In genomic region chr7:43652364-43652763, GRCh38 we compare ENCODE assay signal across 15 cellular contexts.
A peak's percentile ranks its signal among the peaks of the same experiment; 100 is the strongest.
DNase-seq lines count a peak whose midpoint lies in the region; ATAC-seq, FAIRE-seq and TF ChIP-seq lines count a peak whose summit lies in the region.
"Had no signal": no experiment of that assay in that cellular context is flagged by ENCODE, and none has a peak within 500 bp of the region (broad histone marks: within the 10 kb centered on the region; RNA-seq: fewer than 3 reads in every experiment).

No MANE protein-coding gene starts in this region.

- DNase-seq in activated CD4-positive, alpha-beta T cell treated with anti-CD3 and anti-CD28 coated beads for 36 hours = no peak
- no peak for DNase-seq in activated CD4-positive, alpha-beta T cell treated with anti-CD3 and anti-CD28 coated beads for 4 hours
- DNase-seq in PC-9 = no peak
- no peak for DNase-seq in H1 (ENCODE audit: low read depth in 1 of 2, low spot score in 2 of 2)
- DNase-seq in stimulated activated naive B cell treated with anti-CD40 and anti-IgM and Interleukin-4, amounts not matched to agents 10 μg/mL and 1 μg/mL and 100 μg/mL, for 72 hours = no peak
- DNase-seq in kidney tubule cell (ENCODE audit: low spot score) = no peak
- DNase-seq in kidney glomerular epithelial cell (lab: John Stamatoyannopoulos, UW) = no peak
- DNase-seq in ureter (ENCODE audit: low spot score) = no peak
- DNase-seq: activated effector memory CD4-positive, alpha-beta T cell treated with anti-CD3 and anti-CD28 coated beads, Interleukin-2, amount 50 U/mL, for 16 hours; dermis blood vessel endothelial cell; DMS79 treated with DMSO at 0.1 percent for 48 hours; foreskin melanocyte; RPMI8226 had no signal

- no peak for TF ChIP-seq POLR2A in H1 (IDR thresholded peaks at IDR 0.05; ENCODE audit: control extremely low read depth in 1 of 2, low read depth in 2 of 2, low read length in 2 of 2)

- no peak overlapping the region for H3K4me3 Mint-ChIP-seq in activated CD4-positive, alpha-beta T cell treated with anti-CD3 and anti-CD28 coated beads for 36 hours
- no peak overlapping the region for H3K4me3 Mint-ChIP-seq in stimulated activated naive B cell treated with anti-CD40 and anti-IgM and Interleukin-4, amounts not matched to agents 10 μg/mL and 1 μg/mL and 100 μg/mL, for 72 hours

- H2AFZ ChIP-seq in PC-9 = no peak overlapping the region
- no peak overlapping the region for H2AFZ ChIP-seq in H1 (ENCODE audit: low read length)

- ATAC-seq in activated CD4-positive, alpha-beta T cell treated with anti-CD3 and anti-CD28 coated beads for 36 hours = no peak
- no peak for ATAC-seq in stimulated activated naive B cell treated with anti-CD40 and anti-IgM and Interleukin-4, amounts not matched to agents 10 μg/mL and 1 μg/mL and 100 μg/mL, for 72 hours (replicated peaks)

- FAIRE-seq in H1 (lab: Jason Lieb, UNC) = no peak
- FAIRE-seq: A204.1, keratinocyte had no signal

- H3K79me2 ChIP-seq in PC-9 (ENCODE audit: low read depth) (peaks cover 63% of the 10 kb centered on the region), H1 (ENCODE audit: control insufficient read depth in 1 of 2, insufficient read depth in 2 of 2, low read length in 2 of 2) (peaks cover 0 to 61% of the 10 kb centered on the region in 2 experiments; a peak in 3 of 4 replicates)

- H3K27ac ChIP-seq in PC-9 = peak overlapping the region; percentile 98
- H3K27ac ChIP-seq in H1 (ENCODE audit: low read depth, low read length) = no peak overlapping the region

- no peaks in the 10 kb centered on the region; the same call in 1 of the 2 replicates for H3K9me2 ChIP-seq in PC-9 (ENCODE audit: insufficient read depth)

- 0 out of 2 replicates have a peak overlapping the region, but pooled peaks have one; percentile 15 for H2BK5ac ChIP-seq in H1 (ENCODE audit: low read depth, low read length)

- peaks cover 61% of the 10 kb centered on the region for H3F3A ChIP-seq in PC-9 (ENCODE audit: insufficient read depth, low read depth)

- H4K20me1 ChIP-seq in PC-9 (ENCODE audit: insufficient read depth) (no peaks in the 10 kb centered on the region), H1 (replicated peaks in 1 of 2; ENCODE audit: control insufficient read depth in 1 of 2, insufficient read depth in 2 of 2, low read length in 2 of 2) (peaks cover 0 to 3% of the 10 kb centered on the region in 2 experiments)

- intact Hi-C loops in activated CD4-positive, alpha-beta T cell treated with anti-CD3 and anti-CD28 coated beads for 36 hours (cut with DNase I, micrococcal nuclease) = no loop called here
- intact Hi-C loops in PC-9 (cut with micrococcal nuclease; ENCODE audit: unreplicated experiment) = no loop called here

- H3K27me3 ChIP-seq in PC-9 (ENCODE audit: insufficient read depth, low read depth) (no peaks in the 10 kb centered on the region), H1 (replicated peaks in 1 of 4; ENCODE audit: control insufficient read depth in 3 of 4, extremely low read depth in 1 of 4, insufficient read depth in 3 of 4, low read length in 3 of 4) (no peaks in the 10 kb centered on the region)

- H3K27ac Mint-ChIP-seq in activated CD4-positive, alpha-beta T cell treated with anti-CD3 and anti-CD28 coated beads for 36 hours = peak overlapping the region; percentile 98
- peak overlapping the region; percentile 97 for H3K27ac Mint-ChIP-seq in stimulated activated naive B cell treated with anti-CD40 and anti-IgM and Interleukin-4, amounts not matched to agents 10 μg/mL and 1 μg/mL and 100 μg/mL, for 72 hours

- H3K23ac ChIP-seq in H1 (ENCODE audit: insufficient read length) = no peak overlapping the region

- H2BK120ac ChIP-seq in H1 (replicated peaks; ENCODE audit: low read depth, low read length) = no peak overlapping the region

- H3K4me3 ChIP-seq in PC-9 (no peak overlapping the region), H1 (ENCODE audit: extremely low read depth in 1 of 4, insufficient read depth in 2 of 4, low read depth in 3 of 4, low read length in 4 of 4) (no peak overlapping the region)

- H4K91ac ChIP-seq in H1 (replicated peaks; ENCODE audit: insufficient read length, low read length) = no peak overlapping the region

- H3K9me3 ChIP-seq in PC-9 (ENCODE audit: insufficient read depth, low read depth) = no peaks in the 10 kb centered on the region
- no peaks in the 10 kb centered on the region for H3K9me3 ChIP-seq in H1 (ENCODE audit: insufficient read depth in 2 of 2, low read depth in 1 of 2, low read length in 1 of 2)

- H3K4me2 ChIP-seq in PC-9 (no peak overlapping the region), H1 (ENCODE audit: insufficient read depth in 1 of 2, low read depth in 2 of 2, low read length in 2 of 2) (no peak overlapping the region)

- H3K4me1 Mint-ChIP-seq in activated CD4-positive, alpha-beta T cell treated with anti-CD3 and anti-CD28 coated beads for 36 hours = peaks cover 86% of the 10 kb centered on the region
- peaks cover 42 to 64% of the 10 kb centered on the region in 2 donors for H3K4me1 Mint-ChIP-seq in stimulated activated naive B cell treated with anti-CD40 and anti-IgM and Interleukin-4, amounts not matched to agents 10 μg/mL and 1 μg/mL and 100 μg/mL, for 72 hours

- no peak overlapping the region for H2BK15ac ChIP-seq in H1 (ENCODE audit: low read length)

- CTCF ChIA-PET in activated CD4-positive, alpha-beta T cell treated with anti-CD3 and anti-CD28 coated beads for 36 hours (lab: Charles Lee) = interaction anchor here (0.5 to 6.2 kb wide), 4 partner anchors 18 to 47 kb away, joined by 3 to 54 read pairs (median 3); no protein-coding TSS in a partner anchor
- CTCF ChIA-PET in PC-9 (lab: Charles Lee) = interaction anchor here (0.5 kb wide), 1 partner anchor 70 kb away, joined by 4 read pairs; no protein-coding TSS in a partner anchor
- CTCF ChIA-PET in H1 (lab: Charles Lee; ENCODE audit: partially characterized antibody) = interaction anchor here (0.7 to 1.8 kb wide), 4 partner anchors 65 to 141 kb away, joined by 3 to 5 read pairs (median 4); partner anchors contain the start of gene STK17A

- H3K14ac ChIP-seq in H1 (ENCODE audit: insufficient read length) = no peak overlapping the region

- TF ChIP-seq CTCF in PC-9 (conservative IDR thresholded peaks at IDR 0.05) (no peak), H1 (IDR thresholded peaks at IDR 0.05; ENCODE audit: control extremely low read depth in 1 of 3, insufficient read depth in 1 of 3, low read depth in 1 of 3, low read length in 3 of 3) (no peak)

- no peak overlapping the region for H3K4ac ChIP-seq in H1 (replicated peaks; ENCODE audit: insufficient read length, low read depth, low read length)

- no peaks in the 10 kb centered on the region for H3K27me3 Mint-ChIP-seq in activated CD4-positive, alpha-beta T cell treated with anti-CD3 and anti-CD28 coated beads for 36 hours
- H3K27me3 Mint-ChIP-seq in stimulated activated naive B cell treated with anti-CD40 and anti-IgM and Interleukin-4, amounts not matched to agents 10 μg/mL and 1 μg/mL and 100 μg/mL, for 72 hours = no peaks in the 10 kb centered on the region

- H3K79me1 ChIP-seq in H1 (ENCODE audit: low read depth, low read length) = peaks cover 2% of the 10 kb centered on the region

- H4K8ac ChIP-seq in H1 (ENCODE audit: extremely low read depth, insufficient read depth, low read length) = no peak overlapping the region

- peak in 1 of 2 experiments; percentile 27; a peak in 2 of 4 replicates for TF ChIP-seq RAD21 in H1 (IDR thresholded peaks at IDR 0.05 in 1 of 2, conservative IDR thresholded peaks at IDR 0.05 in 1 of 2; ENCODE audit: low read depth in 2 of 2, low read length in 2 of 2)

- POLR2A ChIA-PET in activated CD4-positive, alpha-beta T cell treated with anti-CD3 and anti-CD28 coated beads for 36 hours (lab: Charles Lee) = no interaction called here
- POLR2A ChIA-PET in PC-9 (lab: Charles Lee; ENCODE audit: unreplicated experiment) = no interaction called here
- POLR2A ChIA-PET in H1 (lab: Charles Lee; ENCODE audit: partially characterized antibody) = no interaction called here

- no TSS peak for BruUV-seq in PC-9 (replicated peaks; lab: Mats Ljungman, UMichigan)

- H3K36me3 ChIP-seq in PC-9 (ENCODE audit: low read depth) (peaks cover 43% of the 10 kb centered on the region), H1 (ENCODE audit: control insufficient read depth in 2 of 4, insufficient read depth in 4 of 4, low read length in 3 of 4) (peaks cover 0 to 15% (median 0%) of the 10 kb centered on the region in 4 experiments; a peak in 1 of 8 replicates)

- no peaks in the 10 kb centered on the region for H3K23me2 ChIP-seq in H1 (ENCODE audit: low read depth, low read length)

- no peak overlapping the region for H2AK5ac ChIP-seq in H1 (ENCODE audit: low read depth, low read length)

- H3K4me1 ChIP-seq in PC-9 (replicated peaks; ENCODE audit: insufficient read depth) (peaks cover 50% of the 10 kb centered on the region), H1 (replicated peaks in 1 of 4; ENCODE audit: control insufficient read depth in 3 of 4, insufficient read depth in 4 of 4, low read length in 3 of 4) (peaks cover 6 to 13% (median 9%) of the 10 kb centered on the region in 4 experiments)

- H2BK20ac ChIP-seq in H1 (ENCODE audit: low read length) = no peak overlapping the region

- H3K9me3 Mint-ChIP-seq in activated CD4-positive, alpha-beta T cell treated with anti-CD3 and anti-CD28 coated beads for 36 hours (ENCODE audit: low read depth) = no peaks in the 10 kb centered on the region
- H3K9me3 Mint-ChIP-seq in stimulated activated naive B cell treated with anti-CD40 and anti-IgM and Interleukin-4, amounts not matched to agents 10 μg/mL and 1 μg/mL and 100 μg/mL, for 72 hours = peaks cover 3 to 4% of the 10 kb centered on the region in 2 donors

- no peak overlapping the region for H3K18ac ChIP-seq in H1 (ENCODE audit: extremely low read depth, low read length)

- no peak overlapping the region for H4K5ac ChIP-seq in H1 (ENCODE audit: insufficient read length, low read depth, low read length)

- H3K56ac ChIP-seq in H1 (replicated peaks; ENCODE audit: insufficient read length, low read depth, low read length) = no peak overlapping the region

- H2BK12ac ChIP-seq in H1 (ENCODE audit: low read depth, low read length) = no peak overlapping the region

- H3K9ac ChIP-seq in H1 (replicated peaks in 1 of 4; ENCODE audit: extremely low read depth in 1 of 4, low read depth in 3 of 4, low read length in 3 of 4) = no peak overlapping the region

- H3K36me3 Mint-ChIP-seq in activated CD4-positive, alpha-beta T cell treated with anti-CD3 and anti-CD28 coated beads for 36 hours (ENCODE audit: low read depth) = peaks cover 44% of the 10 kb centered on the region
- peaks cover 27 to 45% of the 10 kb centered on the region in 2 donors for H3K36me3 Mint-ChIP-seq in stimulated activated naive B cell treated with anti-CD40 and anti-IgM and Interleukin-4, amounts not matched to agents 10 μg/mL and 1 μg/mL and 100 μg/mL, for 72 hours

- no peak for TF ChIP-seq EP300 in H1 (IDR thresholded peaks at IDR 0.05; ENCODE audit: borderline replicate concordance in 1 of 2, low read depth in 2 of 2, low read length in 2 of 2)

TF ChIP-seq in H1, 55 proteins besides CTCF, POLR2A, EP300 and RAD21 (continues in another document):
- TF ChIP-seq BCL11A (IDR thresholded peaks at IDR 0.05; ENCODE audit: low read depth in 2 of 2, low read length in 2 of 2) = no peak
- no peak for TF ChIP-seq CTBP2 (IDR thresholded peaks at IDR 0.05; ENCODE audit: borderline replicate concordance, insufficient read depth, insufficient read length, low read length)
- no peak for TF ChIP-seq RFX5 (IDR thresholded peaks at IDR 0.05; ENCODE audit: borderline replicate concordance, low read depth, low read length)
- no peak for TF ChIP-seq TEAD4 (IDR thresholded peaks at IDR 0.05; ENCODE audit: low read depth, low read length)
